In the genomic region with DNA sequence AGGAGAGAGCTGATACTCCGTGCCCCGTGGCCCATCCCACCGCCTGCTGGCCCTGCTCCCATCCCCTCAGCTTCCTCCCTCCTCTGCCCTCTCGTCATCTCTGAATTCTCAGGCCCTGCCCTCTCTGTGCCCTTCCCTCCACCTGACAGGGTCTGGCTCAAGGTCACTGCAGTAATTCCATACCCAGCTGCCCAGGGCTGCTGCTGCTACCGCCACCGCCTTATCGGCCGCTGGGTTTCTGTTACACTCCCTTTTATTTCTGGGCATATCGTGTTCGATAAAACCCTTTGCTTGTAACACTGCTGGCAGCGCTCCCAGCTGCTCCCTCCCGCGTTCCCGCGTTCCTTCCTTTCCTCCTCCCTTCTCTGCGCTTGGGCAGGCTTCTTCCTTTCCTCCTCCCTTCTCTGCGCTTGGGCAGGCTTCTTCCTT, we compare ENCODE assay signal across 8 cellular contexts. TPM values are rescaled to one million over a fixed set of nuclear protein-coding genes. Genes with fewer than 3 reads are reported as not detected.
DNase-seq lines count a peak whose midpoint lies in the region; ATAC-seq and TF ChIP-seq lines count a peak whose summit lies in the region.

No MANE protein-coding gene starts in this region.

- H3K79me2 ChIP-seq in PC-3 (ENCODE audit: low read length), result peaks cover 35% of the 10 kb centered on the region

- H3K36me3 Mint-ChIP-seq in glutamatergic neuron (ENCODE audit: unreplicated experiment), result peaks cover 4% of the 10 kb centered on the region

- no TSS peak for BruUV-seq in PC-3 (replicated peaks; lab: Mats Ljungman, UMichigan)

- H3K27me3 ChIP-seq in PC-3 (ENCODE audit: low read length) (no peaks in the 10 kb centered on the region), rectal smooth muscle tissue (ENCODE audit: control insufficient read depth, insufficient read depth, low read length) (peaks cover 17% of the 10 kb centered on the region), esophagus muscularis mucosa (peaks cover 0 to 64% (median 29%) of the 10 kb centered on the region in 4 donors)

- intact Hi-C loops in PC-3 (cut with micrococcal nuclease) (loop anchor here (2.0 kb wide), 1 partner anchor 51 kb away; no protein-coding TSS in a partner anchor), esophagus muscularis mucosa (cut with DNase I) (no loop called here)

- ATAC-seq in PC-3 (peak; percentile 64), HG03469 (IDR thresholded peaks at IDR 0.05; ENCODE audit: unreplicated experiment) (no peak), HG03135 (IDR thresholded peaks at IDR 0.05; ENCODE audit: unreplicated experiment) (no peak)

- H3F3A ChIP-seq in PC-3 (ENCODE audit: low read length, unreplicated experiment), result no peaks in the 10 kb centered on the region

- CTCF ChIA-PET in PC-3 (lab: Charles Lee), result interaction anchor here (1.4 kb wide), 1 partner anchor 32 kb away, joined by 3 read pairs; no protein-coding TSS in a partner anchor

- peak overlapping the region; percentile 76 for H3K27ac ChIP-seq in PC-3 (ENCODE audit: low read length)
- H3K27ac ChIP-seq in rectal smooth muscle tissue (ENCODE audit: low read depth, low read length), result no peak overlapping the region
- no peak overlapping the region for H3K27ac ChIP-seq in esophagus muscularis mucosa (replicated peaks in 1 of 4)

- no peak for TF ChIP-seq CTCF in PC-3 (conservative IDR thresholded peaks at IDR 0.05; ENCODE audit: low read depth, low read length)
- TF ChIP-seq CTCF in glutamatergic neuron (IDR thresholded peaks at IDR 0.05; ENCODE audit: partially characterized antibody, unreplicated experiment), result no peak
- no peak for TF ChIP-seq CTCF in esophagus muscularis mucosa (IDR thresholded peaks at IDR 0.05)

- H3K9me2 ChIP-seq in PC-3 (replicated peaks; ENCODE audit: low read length), result no peaks in the 10 kb centered on the region

- H3K4me1 Mint-ChIP-seq in glutamatergic neuron (ENCODE audit: low read depth, unreplicated experiment), result peaks cover 8% of the 10 kb centered on the region

- H3K4me3 ChIP-seq in PC-3 (ENCODE audit: low read length) (peak overlapping the region; percentile 78), rectal smooth muscle tissue (ENCODE audit: low read length) (peak overlapping the region; percentile 56), esophagus muscularis mucosa (peak overlapping the region in 1 of 4 donors; percentile 9)

- peak overlapping the region; percentile 34 for H3K4me3 Mint-ChIP-seq in glutamatergic neuron (ENCODE audit: unreplicated experiment)

- TF ChIP-seq EP300 in esophagus muscularis mucosa (IDR thresholded peaks at IDR 0.05), result no peak

- H3K36me3 ChIP-seq in PC-3 (ENCODE audit: low read depth, low read length) (peaks cover 11% of the 10 kb centered on the region; the same call in 1 of the 2 replicates), rectal smooth muscle tissue (ENCODE audit: control insufficient read depth, insufficient read depth, low read length) (no peaks in the 10 kb centered on the region), esophagus muscularis mucosa (peaks cover 0 to 13% (median 0%) of the 10 kb centered on the region in 4 donors)

- WGBS in esophagus muscularis mucosa, result 6% methylated on average over 17 of the region's 17 CpGs

- no peak overlapping the region for H3K27ac Mint-ChIP-seq in glutamatergic neuron (ENCODE audit: unreplicated experiment)

- POLR2A ChIA-PET in PC-3 (lab: Charles Lee; ENCODE audit: unreplicated experiment), result interaction anchor here (0.6 kb wide), 1 partner anchor 103 kb away, joined by 11 read pairs; no protein-coding TSS in a partner anchor

- DNase-seq in EL (peak; percentile 37), PC-3 (peak; percentile 63), glutamatergic neuron (no peak), esophagus muscularis mucosa (ENCODE audit: extremely low spot score) (no peak)
- DNase-seq in activated CD4-positive, alpha-beta T cell treated with anti-CD3 and anti-CD28 coated beads for 4 hours, result no peak

- H3K9ac ChIP-seq in PC-3 (ENCODE audit: low read length) (peak overlapping the region; percentile 66), rectal smooth muscle tissue (ENCODE audit: low read length) (no peak overlapping the region)

- H4K20me1 ChIP-seq in PC-3 (ENCODE audit: low read length), result no peaks in the 10 kb centered on the region

- H3K27me3 Mint-ChIP-seq in glutamatergic neuron (ENCODE audit: unreplicated experiment), result peaks cover 14% of the 10 kb centered on the region

- TF ChIP-seq POLR2A in esophagus muscularis mucosa (IDR thresholded peaks at IDR 0.05; ENCODE audit: low read depth), result no peak

- H3K4me1 ChIP-seq in PC-3 (ENCODE audit: insufficient read depth, low read length), result peaks cover 33% of the 10 kb centered on the region
- H3K4me1 ChIP-seq in rectal smooth muscle tissue (ENCODE audit: control insufficient read depth, insufficient read depth, low read length), result peaks cover 5% of the 10 kb centered on the region
- peaks cover 18 to 27% (median 21%) of the 10 kb centered on the region in 4 donors for H3K4me1 ChIP-seq in esophagus muscularis mucosa

- H3K9me3 ChIP-seq in PC-3 (ENCODE audit: low read length) (no peaks in the 10 kb centered on the region), esophagus muscularis mucosa (no peaks in the 10 kb centered on the region)

- H2AFZ ChIP-seq in PC-3 (ENCODE audit: low read length), result peak overlapping the region; percentile 75

- peaks cover 2% of the 10 kb centered on the region for H3K9me3 Mint-ChIP-seq in glutamatergic neuron (ENCODE audit: unreplicated experiment)

- peak overlapping the region; percentile 95 for H3K4me2 ChIP-seq in PC-3 (ENCODE audit: low read length)

RNA-seq across cellular contexts. Expression of a gene that starts 1.2 kb away (rescaled TPM):
- total RNA-seq in PC-3 (2014; rRNA removed) (20.5 and 30.1 TPM in 2 replicates), glutamatergic neuron (ENCODE audit: unreplicated experiment) (0.12 TPM), esophagus muscularis mucosa (not detected)

RNA-seq across cellular contexts. Expression of a gene that starts 13.2 kb away (rescaled TPM):
- total RNA-seq in PC-3 (2014; rRNA removed) (104 and 115 TPM in 2 replicates), glutamatergic neuron (ENCODE audit: unreplicated experiment) (14.0 TPM), esophagus muscularis mucosa (10 to 100 TPM; 44.1 to 64.4 (median 54.6) TPM)

RNA-seq across cellular contexts. Expression of a gene that starts 25.5 kb away (rescaled TPM):
- 0.29 and 1.9 TPM in 2 replicates for total RNA-seq in PC-3 (2014; rRNA removed)
- total RNA-seq in glutamatergic neuron (ENCODE audit: unreplicated experiment), result 2.5 TPM
- 1 to 10 TPM in 2 of 4 donors, under 1 TPM in 1, not detected in 1; 0.33 to 1.6 (median 1.2) TPM for total RNA-seq in esophagus muscularis mucosa

RNA-seq across cellular contexts. Expression of a gene that starts 26.8 kb away (rescaled TPM):
- 0.04 and 0.12 TPM in 2 replicates for total RNA-seq in PC-3 (2014; rRNA removed)
- 2.2 TPM for total RNA-seq in glutamatergic neuron (ENCODE audit: unreplicated experiment)
- under 1 TPM in 3 of 4 donors, not detected in 1; 0.39 to 0.63 (median 0.50) TPM for total RNA-seq in esophagus muscularis mucosa

RNA-seq across cellular contexts. Expression of a gene that starts 55.1 kb away (rescaled TPM):
- total RNA-seq in PC-3 (2014; rRNA removed) (37.7 and 46.7 TPM in 2 replicates), glutamatergic neuron (ENCODE audit: unreplicated experiment) (22.0 TPM), esophagus muscularis mucosa (10 to 100 TPM; 12.9 to 24.6 (median 16.1) TPM)

Comparison
In these comparisons a context has a peak if more than half of its experiments do, and no peak if none do; other contexts are left out.
1. DNase-seq: peak in EL (single experiment) and PC-3 (single experiment); none in glutamatergic neuron (single experiment), esophagus muscularis mucosa (single experiment) and activated CD4-positive, alpha-beta T cell treated with anti-CD3 and anti-CD28 coated beads for 4 hours (0 of 2).
2. RNA of a gene that starts 1.2 kb away (total RNA-seq): 20.5 to 30.1 TPM in PC-3; 0.12 TPM in glutamatergic neuron (single experiment) and not detected in esophagus muscularis mucosa; every median in the first group is over 10 times any median in the second.